ENCODE assay signal across 8 cellular contexts in genomic region chr6:15400572-15401004, GRCh38.
DNase-seq lines count a peak whose midpoint lies in the region; ATAC-seq and TF ChIP-seq lines count a peak whose summit lies in the region.

No MANE protein-coding gene starts in this region.

- H3K4me2 ChIP-seq in smooth muscle cell: peak overlapping the region; percentile 87

- peaks cover 100% of the 10 kb centered on the region for H4K20me1 ChIP-seq in smooth muscle cell (ENCODE audit: low read depth)

- H3K27ac ChIP-seq in smooth muscle cell (ENCODE audit: low read depth): no peak overlapping the region

- peak overlapping the region; percentile 48 for H3K4me3 ChIP-seq in smooth muscle cell

- ATAC-seq in GM19397 (IDR thresholded peaks at IDR 0.05; ENCODE audit: unreplicated experiment) (no peak), HG02678 (IDR thresholded peaks at IDR 0.05; ENCODE audit: unreplicated experiment) (no peak)

- H3K9me3 ChIP-seq in smooth muscle cell (replicated peaks; ENCODE audit: low read depth): no peaks in the 10 kb centered on the region

- 37% methylated on average over 14 of the region's 14 CpGs for WGBS in smooth muscle cell (ENCODE audit: low lambda C conversion rate)

- H3K9ac ChIP-seq in smooth muscle cell (ENCODE audit: low read depth): no peak overlapping the region

- H3F3A ChIP-seq in smooth muscle cell (ENCODE audit: low read depth): peaks cover 9% of the 10 kb centered on the region

- peaks cover 57% of the 10 kb centered on the region for H3K79me2 ChIP-seq in smooth muscle cell (ENCODE audit: low read depth)

- no peaks in the 10 kb centered on the region for H3K27me3 ChIP-seq in smooth muscle cell (ENCODE audit: low read depth)

- H3K4me1 ChIP-seq in smooth muscle cell (ENCODE audit: low read depth): peaks cover 41% of the 10 kb centered on the region

- no peaks in the 10 kb centered on the region for H3K36me3 ChIP-seq in smooth muscle cell (ENCODE audit: low read depth)

- no peak for TF ChIP-seq CTCF in smooth muscle cell (IDR thresholded peaks at IDR 0.05; ENCODE audit: borderline replicate concordance, insufficient read depth, poor library complexity, severe bottlenecking)

- peak; percentile 14 for DNase-seq in GF-D8 (lab: John Stamatoyannopoulos, UW)
- peak; percentile 70 for DNase-seq in NCI-H510A (lab: John Stamatoyannopoulos, UW)
- peak; percentile 41 for DNase-seq in astrocyte of the hippocampus (ENCODE audit: low read depth, low spot score)
- peak; percentile 65 for DNase-seq in islet precursor cell
- no peak for DNase-seq in smooth muscle cell (lab: John Stamatoyannopoulos, UW; ENCODE audit: unreplicated experiment)
- no peak for DNase-seq in stimulated activated CD4-positive, alpha-beta T cell treated with anti-CD3 and anti-CD28 coated beads, Interleukin-12 subunit alpha, Interleukin-12 subunit beta, amount 100 ng/mL, for 4 hours

- H2AFZ ChIP-seq in smooth muscle cell (ENCODE audit: low read depth): no peak overlapping the region

Comparison
In these comparisons a context has a peak if more than half of its experiments do, and no peak if none do; other contexts are left out.
1. DNase-seq: peak in GF-D8 (single experiment), NCI-H510A (single experiment), astrocyte of the hippocampus (single experiment) and islet precursor cell (single experiment); none in smooth muscle cell (single experiment) and stimulated activated CD4-positive, alpha-beta T cell treated with anti-CD3 and anti-CD28 coated beads, Interleukin-12 subunit alpha, Interleukin-12 subunit beta, amount 100 ng/mL, for 4 hours (single experiment).